Comparison of ENCODE assay signal across 2 cellular contexts in the genomic region with DNA sequence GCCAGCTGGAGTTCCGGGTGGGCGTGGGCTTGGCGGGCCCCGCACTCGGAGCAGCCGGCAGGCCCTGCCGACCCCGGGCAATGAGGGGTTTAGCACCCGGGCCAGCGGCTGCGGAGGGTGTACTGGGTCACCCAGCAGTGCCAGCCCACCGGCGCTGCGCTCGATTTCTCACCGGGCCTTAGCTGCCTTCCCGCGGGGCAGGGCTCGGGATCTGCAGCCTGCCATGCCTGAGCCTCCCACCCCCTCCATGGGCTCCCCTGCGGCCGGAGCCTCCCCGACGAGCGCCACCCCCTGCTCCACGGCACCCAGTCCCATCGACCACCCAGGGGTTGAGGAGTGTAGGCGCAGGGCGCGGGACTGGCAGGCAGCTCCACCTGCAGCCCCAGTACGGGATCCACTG. TPM values are rescaled to one million over a fixed set of nuclear protein-coding genes. Genes with fewer than 3 reads are reported as not detected.
"Had no signal": no experiment of that assay in that cellular context is flagged by ENCODE, and none has a peak within 500 bp of the region (broad histone marks: within the 10 kb centered on the region; RNA-seq: fewer than 3 reads in every experiment).

No MANE protein-coding gene starts in this region.

RNA-seq across cellular contexts. Expression of a gene that starts 2.6 kb away (rescaled TPM):
- total RNA-seq: HepG2, K562 had no signal
